In the genomic region with DNA sequence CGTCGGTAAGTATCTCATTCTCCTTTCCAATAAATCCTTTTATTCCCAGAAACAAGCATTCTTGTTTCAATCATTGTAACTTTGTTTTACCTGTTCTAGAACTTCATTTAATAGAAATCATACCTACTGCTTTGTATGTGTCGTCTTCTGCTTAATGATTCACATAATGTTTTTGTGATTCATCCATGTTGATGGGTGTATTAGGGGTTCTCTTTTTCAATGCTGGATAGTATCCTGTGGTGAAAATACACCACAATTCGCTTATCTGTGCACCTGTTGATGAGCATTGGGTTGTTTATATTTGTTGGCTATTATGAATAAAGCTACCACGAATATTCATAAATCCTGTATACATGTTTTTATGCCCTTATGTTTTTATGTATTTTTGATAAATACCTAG, we compare ENCODE assay signal across 1 cellular context.
TF ChIP-seq lines count a peak whose summit lies in the region.

No MANE protein-coding gene starts in this region.

TF ChIP-seq in HepG2, 621 proteins besides CTCF, POLR2A, EP300 and RAD21 (continued from another document):
- TF ChIP-seq, protein P1, sequence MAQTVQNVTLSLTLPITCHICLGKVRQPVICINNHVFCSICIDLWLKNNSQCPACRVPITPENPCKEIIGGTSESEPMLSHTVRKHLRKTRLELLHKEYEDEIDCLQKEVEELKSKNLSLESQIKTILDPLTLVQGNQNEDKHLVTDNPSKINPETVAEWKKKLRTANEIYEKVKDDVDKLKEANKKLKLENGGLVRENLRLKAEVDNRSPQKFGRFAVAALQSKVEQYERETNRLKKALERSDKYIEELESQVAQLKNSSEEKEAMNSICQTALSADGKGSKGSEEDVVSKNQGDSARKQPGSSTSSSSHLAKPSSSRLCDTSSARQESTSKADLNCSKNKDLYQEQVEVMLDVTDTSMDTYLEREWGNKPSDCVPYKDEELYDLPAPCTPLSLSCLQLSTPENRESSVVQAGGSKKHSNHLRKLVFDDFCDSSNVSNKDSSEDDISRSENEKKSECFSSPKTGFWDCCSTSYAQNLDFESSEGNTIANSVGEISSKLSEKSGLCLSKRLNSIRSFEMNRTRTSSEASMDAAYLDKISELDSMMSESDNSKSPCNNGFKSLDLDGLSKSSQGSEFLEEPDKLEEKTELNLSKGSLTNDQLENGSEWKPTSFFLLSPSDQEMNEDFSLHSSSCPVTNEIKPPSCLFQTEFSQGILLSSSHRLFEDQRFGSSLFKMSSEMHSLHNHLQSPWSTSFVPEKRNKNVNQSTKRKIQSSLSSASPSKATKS (CRISPR knock-in tag; IDR thresholded peaks at IDR 0.05) = no peak
- TF ChIP-seq NFYB (CRISPR knock-in tag; IDR thresholded peaks at IDR 0.05) (no peak), ZNF720 (CRISPR knock-in tag; IDR thresholded peaks at IDR 0.05) (no peak), ZBTB20 (CRISPR knock-in tag; IDR thresholded peaks at IDR 0.05; ENCODE audit: borderline replicate concordance, low read depth) (no peak), RBFOX2 (IDR thresholded peaks at IDR 0.05; ENCODE audit: low read depth, low read length) (no peak), KLF13 (CRISPR knock-in tag; IDR thresholded peaks at IDR 0.05) (no peak), MAFK (conservative IDR thresholded peaks at IDR 0.05 in 1 of 2, IDR thresholded peaks at IDR 0.05 in 1 of 2; ENCODE audit: low read length in 2 of 2) (no peak), ZNF747 (CRISPR knock-in tag; IDR thresholded peaks at IDR 0.05; ENCODE audit: borderline replicate concordance) (no peak)
- TF ChIP-seq, protein P2, sequence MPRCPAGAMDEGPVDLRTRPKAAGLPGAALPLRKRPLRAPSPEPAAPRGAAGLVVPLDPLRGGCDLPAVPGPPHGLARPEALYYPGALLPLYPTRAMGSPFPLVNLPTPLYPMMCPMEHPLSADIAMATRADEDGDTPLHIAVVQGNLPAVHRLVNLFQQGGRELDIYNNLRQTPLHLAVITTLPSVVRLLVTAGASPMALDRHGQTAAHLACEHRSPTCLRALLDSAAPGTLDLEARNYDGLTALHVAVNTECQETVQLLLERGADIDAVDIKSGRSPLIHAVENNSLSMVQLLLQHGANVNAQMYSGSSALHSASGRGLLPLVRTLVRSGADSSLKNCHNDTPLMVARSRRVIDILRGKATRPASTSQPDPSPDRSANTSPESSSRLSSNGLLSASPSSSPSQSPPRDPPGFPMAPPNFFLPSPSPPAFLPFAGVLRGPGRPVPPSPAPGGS (CRISPR knock-in tag; IDR thresholded peaks at IDR 0.05) = no peak
- TF ChIP-seq, protein P3, sequence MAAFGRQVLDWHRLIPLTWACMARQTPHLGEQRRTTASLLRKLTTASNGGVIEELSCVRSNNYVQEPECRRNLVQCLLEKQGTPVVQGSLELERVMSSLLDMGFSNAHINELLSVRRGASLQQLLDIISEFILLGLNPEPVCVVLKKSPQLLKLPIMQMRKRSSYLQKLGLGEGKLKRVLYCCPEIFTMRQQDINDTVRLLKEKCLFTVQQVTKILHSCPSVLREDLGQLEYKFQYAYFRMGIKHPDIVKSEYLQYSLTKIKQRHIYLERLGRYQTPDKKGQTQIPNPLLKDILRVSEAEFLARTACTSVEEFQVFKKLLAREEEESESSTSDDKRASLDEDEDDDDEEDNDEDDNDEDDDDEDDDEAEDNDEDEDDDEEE (CRISPR knock-in tag; IDR thresholded peaks at IDR 0.05) = no peak
